In the genomic region with DNA sequence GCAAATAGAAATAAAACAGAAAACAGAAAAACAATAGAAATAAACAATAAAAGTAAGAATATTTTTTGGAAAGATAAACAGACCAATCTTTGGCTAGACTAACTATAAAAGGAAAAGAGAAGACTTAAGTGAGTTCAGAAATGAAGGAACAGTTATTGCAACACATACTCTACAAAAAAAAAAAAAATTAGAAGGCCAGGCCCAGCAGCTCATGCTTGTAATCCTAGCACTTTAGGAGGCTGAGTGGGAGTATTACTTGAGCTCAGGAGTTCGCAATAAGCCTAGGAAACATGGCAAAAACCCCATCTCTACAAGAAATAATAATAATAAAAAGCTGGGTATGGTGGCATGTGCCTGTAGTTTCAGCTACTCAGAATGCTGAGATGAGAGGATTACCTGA, we compare ENCODE assay signal across 30 cellular contexts.
"Had no signal": no experiment of that assay in that cellular context is flagged by ENCODE, and none has a peak within 500 bp of the region (broad histone marks: within the 10 kb centered on the region; RNA-seq: fewer than 3 reads in every experiment).

No MANE protein-coding gene starts in this region.

- H3K9me3 Mint-ChIP-seq: activated CD4-positive, alpha-beta memory T cell treated with anti-CD3 and anti-CD28 coated beads, Interleukin-2, amount 10 ng/mL, durations not matched to agents 7 days and 5 days; activated CD4-positive, alpha-beta T cell treated with anti-CD3 and anti-CD28 coated beads, Interleukin-2, amount 10 ng/mL, durations not matched to agents 24 days and 14 days; activated naive CD4-positive, alpha-beta T cell treated with anti-CD3 and anti-CD28 coated beads, Interleukin-2, amount 10 ng/mL, durations not matched to agents 7 days and 5 days; activated naive CD8-positive, alpha-beta T cell treated with anti-CD3 and anti-CD28 coated beads, Interleukin-2, amount 10 ng/mL, durations not matched to agents 7 days and 5 days; activated T-cell treated with anti-CD3 and anti-CD28 coated beads, Interleukin-2, amount 50 U/mL, for 24 hours; effector memory CD8-positive, alpha-beta T cell; T-helper 2 cell treated with Interferon-gamma antibody and Interleukin-4, amounts not matched to agents 5 μg/mL and 100 μg/mL, for 36 hours had no signal

- H3K27me3 Mint-ChIP-seq: activated CD4-positive, alpha-beta memory T cell treated with anti-CD3 and anti-CD28 coated beads, Interleukin-2, amount 10 ng/mL, durations not matched to agents 7 days and 5 days; activated CD4-positive, alpha-beta T cell treated with anti-CD3 and anti-CD28 coated beads for 36 hours; activated CD4-positive, alpha-beta T cell treated with anti-CD3 and anti-CD28 coated beads, Interleukin-2, amount 10 ng/mL, durations not matched to agents 24 days and 14 days; activated naive CD4-positive, alpha-beta T cell treated with anti-CD3 and anti-CD28 coated beads, Interleukin-2, amount 10 ng/mL, durations not matched to agents 7 days and 5 days; activated naive CD8-positive, alpha-beta T cell treated with anti-CD3 and anti-CD28 coated beads, Interleukin-2, amount 10 ng/mL, durations not matched to agents 7 days and 5 days; activated T-cell treated with anti-CD3 and anti-CD28 coated beads, Interleukin-2, amount 50 U/mL, for 24 hours; effector memory CD8-positive, alpha-beta T cell; T-helper 17 cell had no signal

- H3K27me3 ChIP-seq: brain microvascular endothelial cell, esophagus squamous epithelium, gastroesophageal sphincter, heart right ventricle had no signal

- H3K4me3 ChIP-seq: esophagus squamous epithelium, gastroesophageal sphincter, heart right ventricle had no signal

- H3K4me1 ChIP-seq: esophagus squamous epithelium, gastroesophageal sphincter, heart right ventricle had no signal

- DNase-seq: activated CD4-positive, alpha-beta memory T cell treated with anti-CD3 and anti-CD28 coated beads, Interleukin-2, amount 10 ng/mL, durations not matched to agents 7 days and 5 days; activated CD4-positive, alpha-beta T cell treated with anti-CD3 and anti-CD28 coated beads for 36 hours; activated CD4-positive, alpha-beta T cell treated with anti-CD3 and anti-CD28 coated beads, Interleukin-2, amount 10 ng/mL, durations not matched to agents 24 days and 14 days; activated CD4-positive, alpha-beta T cell treated with anti-CD3 and anti-CD28 coated beads, Interleukin-2, amount 50 U/mL, for 4 hours; activated CD4-positive, CD25-positive, alpha-beta regulatory T cell; activated CD4-positive, CD25-positive, alpha-beta regulatory T cell treated with anti-CD3 and anti-CD28 coated beads, Interleukin-2, amount 50 U/mL, for 72 hours; activated CD8-positive, alpha-beta memory T cell treated with anti-CD3 and anti-CD28 coated beads, Interleukin-2, amount 50 U/mL, for 48 hours; activated gamma-delta T cell; activated naive CD4-positive, alpha-beta T cell; activated naive CD4-positive, alpha-beta T cell treated with anti-CD3 and anti-CD28 coated beads, Interleukin-2, amount 10 ng/mL, durations not matched to agents 7 days and 5 days; activated naive CD8-positive, alpha-beta T cell treated with anti-CD3 and anti-CD28 coated beads, Interleukin-2, amount 10 ng/mL, durations not matched to agents 7 days and 5 days; activated T-cell treated with anti-CD3 and anti-CD28 coated beads for 4 hours; activated T-cell treated with anti-CD3 and anti-CD28 coated beads, Interleukin-2, amount 50 U/mL, for 24 hours; activated T-cell treated with anti-CD3 and anti-CD28 coated beads, Interleukin-2, amount 50 U/mL, for 72 hours; brain microvascular endothelial cell; caudate nucleus; cortex of kidney; dermis blood vessel endothelial cell; effector CD4-positive, alpha-beta T cell; effector memory CD8-positive, alpha-beta T cell; esophagus squamous epithelium; foreskin melanocyte; heart right ventricle; T-helper 1 cell; T-helper 17 cell; T1000 had no signal

- H3K27ac Mint-ChIP-seq: activated CD4-positive, alpha-beta memory T cell treated with anti-CD3 and anti-CD28 coated beads, Interleukin-2, amount 10 ng/mL, durations not matched to agents 7 days and 5 days; activated CD4-positive, alpha-beta T cell treated with anti-CD3 and anti-CD28 coated beads for 36 hours; activated CD4-positive, alpha-beta T cell treated with anti-CD3 and anti-CD28 coated beads, Interleukin-2, amount 10 ng/mL, durations not matched to agents 24 days and 14 days; activated naive CD4-positive, alpha-beta T cell treated with anti-CD3 and anti-CD28 coated beads, Interleukin-2, amount 10 ng/mL, durations not matched to agents 7 days and 5 days; activated naive CD4-positive, alpha-beta T cell treated with anti-CD3 and anti-CD28 coated beads, Interleukin-2, amount 50 U/mL, for 72 hours; activated naive CD8-positive, alpha-beta T cell treated with anti-CD3 and anti-CD28 coated beads, Interleukin-2, amount 10 ng/mL, durations not matched to agents 7 days and 5 days; activated T-cell treated with anti-CD3 and anti-CD28 coated beads, Interleukin-2, amount 50 U/mL, for 24 hours; activated T-cell treated with anti-CD3 and anti-CD28 coated beads, Interleukin-2, amount 50 U/mL, for 72 hours; effector memory CD8-positive, alpha-beta T cell; T-helper 17 cell; T-helper 2 cell treated with Interferon-gamma antibody and Interleukin-4, amounts not matched to agents 5 μg/mL and 100 μg/mL, for 36 hours had no signal

- ATAC-seq: activated CD4-positive, alpha-beta T cell treated with anti-CD3 and anti-CD28 coated beads for 36 hours; activated naive CD4-positive, alpha-beta T cell treated with anti-CD3 and anti-CD28 coated beads, Interleukin-2, amount 50 U/mL, for 72 hours; activated T-cell treated with anti-CD3 and anti-CD28 coated beads, Interleukin-2, amount 50 U/mL, for 72 hours; effector memory CD8-positive, alpha-beta T cell; gastroesophageal sphincter; T-helper 17 cell had no signal

- H3K36me3 ChIP-seq: brain microvascular endothelial cell, esophagus squamous epithelium, gastroesophageal sphincter, heart right ventricle had no signal

- H3K36me3 Mint-ChIP-seq: activated naive CD4-positive, alpha-beta T cell treated with anti-CD3 and anti-CD28 coated beads, Interleukin-2, amount 10 ng/mL, durations not matched to agents 7 days and 5 days; activated naive CD4-positive, alpha-beta T cell treated with anti-CD3 and anti-CD28 coated beads, Interleukin-2, amount 50 U/mL, for 72 hours; activated naive CD8-positive, alpha-beta T cell treated with anti-CD3 and anti-CD28 coated beads, Interleukin-2, amount 10 ng/mL, durations not matched to agents 7 days and 5 days had no signal

- H3K4me3 Mint-ChIP-seq: activated CD4-positive, alpha-beta memory T cell treated with anti-CD3 and anti-CD28 coated beads, Interleukin-2, amount 10 ng/mL, durations not matched to agents 7 days and 5 days; activated CD4-positive, alpha-beta T cell treated with anti-CD3 and anti-CD28 coated beads for 36 hours; activated CD4-positive, alpha-beta T cell treated with anti-CD3 and anti-CD28 coated beads, Interleukin-2, amount 10 ng/mL, durations not matched to agents 24 days and 14 days; activated naive CD4-positive, alpha-beta T cell treated with anti-CD3 and anti-CD28 coated beads, Interleukin-2, amount 10 ng/mL, durations not matched to agents 7 days and 5 days; activated naive CD8-positive, alpha-beta T cell treated with anti-CD3 and anti-CD28 coated beads, Interleukin-2, amount 10 ng/mL, durations not matched to agents 7 days and 5 days; activated T-cell treated with anti-CD3 and anti-CD28 coated beads, Interleukin-2, amount 50 U/mL, for 24 hours; activated T-cell treated with anti-CD3 and anti-CD28 coated beads, Interleukin-2, amount 50 U/mL, for 72 hours; effector memory CD8-positive, alpha-beta T cell; T-helper 17 cell; T-helper 2 cell treated with Interferon-gamma antibody and Interleukin-4, amounts not matched to agents 5 μg/mL and 100 μg/mL, for 36 hours had no signal

- H3K27ac ChIP-seq: brain microvascular endothelial cell, epithelial cell of prostate, esophagus squamous epithelium, gastroesophageal sphincter, heart right ventricle had no signal

- H3K9me3 ChIP-seq: esophagus squamous epithelium, gastroesophageal sphincter, heart right ventricle had no signal

- H3K4me1 Mint-ChIP-seq: activated CD4-positive, alpha-beta memory T cell treated with anti-CD3 and anti-CD28 coated beads, Interleukin-2, amount 10 ng/mL, durations not matched to agents 7 days and 5 days; activated CD4-positive, alpha-beta T cell treated with anti-CD3 and anti-CD28 coated beads for 36 hours; activated CD4-positive, alpha-beta T cell treated with anti-CD3 and anti-CD28 coated beads, Interleukin-2, amount 10 ng/mL, durations not matched to agents 24 days and 14 days; activated naive CD4-positive, alpha-beta T cell treated with anti-CD3 and anti-CD28 coated beads, Interleukin-2, amount 10 ng/mL, durations not matched to agents 7 days and 5 days; activated naive CD8-positive, alpha-beta T cell treated with anti-CD3 and anti-CD28 coated beads, Interleukin-2, amount 10 ng/mL, durations not matched to agents 7 days and 5 days; T-helper 17 cell had no signal
